Comparison of ENCODE assay signal across 15 cellular contexts in the genomic region with DNA sequence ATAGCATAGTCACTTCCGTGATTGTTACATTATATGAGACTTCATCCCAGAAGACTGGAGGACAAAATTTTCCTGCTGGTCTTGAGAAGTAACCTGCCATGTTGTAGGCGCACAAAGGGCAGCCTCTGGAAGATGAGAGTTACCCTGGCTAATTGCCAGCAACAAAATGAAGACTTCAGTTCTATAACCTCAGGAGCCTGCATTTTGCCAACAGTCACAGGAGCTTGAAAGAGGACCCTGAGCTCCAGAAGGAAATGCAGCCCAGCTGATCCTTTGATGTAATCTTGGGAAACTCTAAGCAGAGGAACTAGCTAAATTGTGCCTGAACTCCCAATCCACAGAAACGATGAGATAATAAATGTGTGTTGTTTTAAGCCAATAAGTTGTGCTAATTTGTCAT.
"Had no signal": no experiment of that assay in that cellular context is flagged by ENCODE, and none has a peak within 500 bp of the region (broad histone marks: within the 10 kb centered on the region; RNA-seq: fewer than 3 reads in every experiment).

No MANE protein-coding gene starts in this region.

- FAIRE-seq: endometrium had no signal

- DNase-seq: activated CD4-positive, alpha-beta memory T cell treated with anti-CD3 and anti-CD28 coated beads, Interleukin-2, amount 10 ng/mL, durations not matched to agents 7 days and 5 days; activated gamma-delta T cell treated with Interleukin-2 at 50 U/mL for 16 hours; activated naive CD8-positive, alpha-beta T cell treated with anti-CD3 and anti-CD28 coated beads for 36 hours; activated T-cell treated with anti-CD3 and anti-CD28 coated beads, Interleukin-2, amount 50 U/mL, for 48 hours; brain microvascular endothelial cell; dorsolateral prefrontal cortex; glutamatergic neuron; sigmoid colon; stimulated activated CD4-positive, alpha-beta T cell treated with anti-CD3 and anti-CD28 coated beads, Interleukin-2, amount 100 ng/mL, for 24 hours; stimulated activated naive CD4-positive, alpha-beta T cell treated with Interleukin-2 at 50 U/mL for 16 hours; trophoblast cell had no signal

- ATAC-seq: esophagus mucosa; left lobe of liver; natural killer cell treated with Interleukin-12 subunit alpha and Interleukin-12 subunit beta and Interleukin-15 and Interleukin-18, amount 100 ng/mL, for 72 hours had no signal
